In genomic region chr3:171353423-171353822, GRCh38 we compare ENCODE assay signal across 25 cellular contexts.
DNase-seq lines count a peak whose midpoint lies in the region; ATAC-seq, FAIRE-seq and TF ChIP-seq lines count a peak whose summit lies in the region.
"Had no signal": no experiment of that assay in that cellular context is flagged by ENCODE, and none has a peak within 500 bp of the region (broad histone marks: within the 10 kb centered on the region; RNA-seq: fewer than 3 reads in every experiment).

No MANE protein-coding gene starts in this region.

- H3K9me3 ChIP-seq in CD4-positive, alpha-beta T cell (ENCODE audit: control insufficient read depth, low read length) = no peaks in the 10 kb centered on the region
- H3K9me3 ChIP-seq in HEK293 (ENCODE audit: control insufficient read depth, insufficient read depth, low read depth, low read length) = no peaks in the 10 kb centered on the region
- no peaks in the 10 kb centered on the region for H3K9me3 ChIP-seq in astrocyte (ENCODE audit: insufficient read depth, low read depth, low read length)
- H3K9me3 ChIP-seq: BE2C, Peyer's patch had no signal

- FAIRE-seq in astrocyte (lab: Jason Lieb, UNC) = no peak
- FAIRE-seq: H54, small intestine had no signal

- peaks cover 96% of the 10 kb centered on the region for H3K4me1 Mint-ChIP-seq in CD4-positive, alpha-beta T cell (ENCODE audit: low read depth)
- H3K4me1 Mint-ChIP-seq in astrocyte (ENCODE audit: low read depth, unreplicated experiment) = peaks cover 61% of the 10 kb centered on the region
- H3K4me1 Mint-ChIP-seq: naive B cell had no signal

- H3K27ac Mint-ChIP-seq in CD4-positive, alpha-beta T cell = peak overlapping the region; percentile 43
- no peak overlapping the region for H3K27ac Mint-ChIP-seq in astrocyte (ENCODE audit: unreplicated experiment)
- H3K27ac Mint-ChIP-seq: activated T-helper 1 cell treated with anti-CD3 and anti-CD28 coated beads, Interleukin-12 subunit alpha, Interleukin-12 subunit beta, Interleukin-2, Interleukin-4 antibody, amounts not matched to agents 30 ng/mL and 10 ng/mL and 1 ng/mL, durations not matched to agents 14 hours and 24 hours and 36 hours; dendritic cell treated with granulocyte-macrophage colony-stimulating factor and Interleukin-4, amounts not matched to agents 40 ng/mL and 50 ng/mL, for 4 days; naive B cell; type B pancreatic cell had no signal

- H3K4me3 ChIP-seq in HEK293 (ENCODE audit: low read depth, low read length) (no peak overlapping the region), astrocyte (ENCODE audit: insufficient read depth, low read depth, low read length) (no peak overlapping the region)
- H3K4me3 ChIP-seq: Peyer's patch, SK-N-MC had no signal

- peaks cover 35% of the 10 kb centered on the region for H3K4me1 ChIP-seq in HEK293 (ENCODE audit: control insufficient read depth, insufficient read depth, low read length)
- H3K4me1 ChIP-seq in astrocyte (ENCODE audit: insufficient read depth, low read length) = peaks cover 28% of the 10 kb centered on the region

- H3K27me3 Mint-ChIP-seq in CD4-positive, alpha-beta T cell = no peaks in the 10 kb centered on the region
- H3K27me3 Mint-ChIP-seq in astrocyte (ENCODE audit: low read depth, unreplicated experiment) = no peaks in the 10 kb centered on the region
- H3K27me3 Mint-ChIP-seq: dendritic cell treated with granulocyte-macrophage colony-stimulating factor and Interleukin-4, amounts not matched to agents 40 ng/mL and 50 ng/mL, for 4 days; naive B cell; type B pancreatic cell had no signal

- no peak overlapping the region for H3K9ac ChIP-seq in astrocyte (ENCODE audit: low read length)

- peaks cover 8% of the 10 kb centered on the region for H4K20me1 ChIP-seq in astrocyte (ENCODE audit: insufficient read depth, low read length)

- H3K36me3 Mint-ChIP-seq in CD4-positive, alpha-beta T cell (ENCODE audit: low read depth) = no peaks in the 10 kb centered on the region
- peaks cover 5% of the 10 kb centered on the region for H3K36me3 Mint-ChIP-seq in astrocyte (ENCODE audit: low read depth, unreplicated experiment)
- H3K36me3 Mint-ChIP-seq: naive B cell, type B pancreatic cell had no signal

- no peak for ATAC-seq in CD4-positive, alpha-beta T cell (ENCODE audit: poor library complexity)
- ATAC-seq in HG03175 (IDR thresholded peaks at IDR 0.05; ENCODE audit: unreplicated experiment) = no peak

- H3K4me2 ChIP-seq in astrocyte (ENCODE audit: low read length) = peak overlapping the region; percentile 6

- no peak for DNase-seq in CD4-positive, alpha-beta T cell
- DNase-seq in astrocyte (ENCODE audit: low read depth) (peak; percentile 25), kidney tubule cell (ENCODE audit: low spot score) (peak; percentile 69), SKM-1 treated with dmso at 0.1 percent for 144 hours (lab: John Stamatoyannopoulos, UW; ENCODE audit: unreplicated experiment) (no peak), T-helper 2 cell (no peak)
- no peak for DNase-seq in activated CD4-positive, alpha-beta T cell treated with anti-CD3 and anti-CD28 coated beads for 48 hours
- DNase-seq: activated CD4-positive, alpha-beta T cell treated with anti-CD3 and anti-CD28 coated beads, Interleukin-2, amount 50 U/mL, for 1 hour; activated naive CD4-positive, alpha-beta T cell treated with anti-CD3 and anti-CD28 coated beads, Interleukin-2, amount 50 U/mL, for 16 hours; BE2C; caudate nucleus; head of caudate nucleus; KBM-7; naive B cell; NCI-H510A treated with DMSO at 0.1 percent for 48 hours; nucleus accumbens; Peyer's patch; small intestine; stimulated activated CD4-positive, alpha-beta T cell treated with anti-CD3 and anti-CD28 coated beads, Interleukin-1b, Interleukin-23, amount 100 ng/mL, for 48 hours had no signal

- POLR2A ChIA-PET in CD4-positive, alpha-beta T cell (lab: Charles Lee) = interaction anchor here (1.4 kb wide), 1 partner anchor 10 kb away, joined by 3 read pairs; no protein-coding TSS in a partner anchor
- POLR2A ChIA-PET in HEK293 (lab: Yijun Ruan, JAX) = no interaction called here

- H3K9me3 Mint-ChIP-seq in CD4-positive, alpha-beta T cell = no peaks in the 10 kb centered on the region
- H3K9me3 Mint-ChIP-seq in astrocyte (ENCODE audit: unreplicated experiment) = no peaks in the 10 kb centered on the region
- H3K9me3 Mint-ChIP-seq: activated T-helper 1 cell treated with anti-CD3 and anti-CD28 coated beads, Interleukin-12 subunit alpha, Interleukin-12 subunit beta, Interleukin-2, Interleukin-4 antibody, amounts not matched to agents 30 ng/mL and 10 ng/mL and 1 ng/mL, durations not matched to agents 14 hours and 24 hours and 36 hours; dendritic cell treated with granulocyte-macrophage colony-stimulating factor and Interleukin-4, amounts not matched to agents 40 ng/mL and 50 ng/mL, for 4 days; naive B cell; type B pancreatic cell had no signal

- H3K27ac ChIP-seq in CD4-positive, alpha-beta T cell (ENCODE audit: low read depth, low read length) = no peak overlapping the region
- H3K27ac ChIP-seq in HEK293 (ENCODE audit: extremely low read depth, low read depth, low read length) (no peak overlapping the region), astrocyte (ENCODE audit: low read depth, low read length) (no peak overlapping the region)
- H3K27ac ChIP-seq: SK-N-MC had no signal

- CTCF ChIA-PET in CD4-positive, alpha-beta T cell (lab: Charles Lee) = no interaction called here
- CTCF ChIA-PET in HEK293 (lab: Yijun Ruan, JAX) = interaction anchor here (1.3 kb wide), 1 partner anchor 8 kb away, joined by 4 read pairs; no protein-coding TSS in a partner anchor

- H3K79me2 ChIP-seq in astrocyte (ENCODE audit: insufficient read depth, low read length) = no peaks in the 10 kb centered on the region

- H3K4me3 Mint-ChIP-seq in CD4-positive, alpha-beta T cell = no peak overlapping the region
- no peak overlapping the region for H3K4me3 Mint-ChIP-seq in astrocyte (ENCODE audit: unreplicated experiment)
- H3K4me3 Mint-ChIP-seq: activated T-helper 1 cell treated with anti-CD3 and anti-CD28 coated beads, Interleukin-12 subunit alpha, Interleukin-12 subunit beta, Interleukin-2, Interleukin-4 antibody, amounts not matched to agents 30 ng/mL and 10 ng/mL and 1 ng/mL, durations not matched to agents 14 hours and 24 hours and 36 hours; dendritic cell treated with granulocyte-macrophage colony-stimulating factor and Interleukin-4, amounts not matched to agents 40 ng/mL and 50 ng/mL, for 4 days; naive B cell; type B pancreatic cell had no signal

- no peak overlapping the region for H2AFZ ChIP-seq in astrocyte (ENCODE audit: low read depth, low read length)

- H3K27me3 ChIP-seq in CD4-positive, alpha-beta T cell (ENCODE audit: control insufficient read depth, insufficient read depth, low read length) = no peaks in the 10 kb centered on the region
- H3K27me3 ChIP-seq in astrocyte (ENCODE audit: insufficient read depth, low read length) = peaks cover 3% of the 10 kb centered on the region
- H3K27me3 ChIP-seq: BE2C, Peyer's patch had no signal

- intact Hi-C loops in CD4-positive, alpha-beta T cell (cut with DNase I, micrococcal nuclease) = no loop called here

- H3K36me3 ChIP-seq in HEK293 (ENCODE audit: control insufficient read depth in 2 of 2, insufficient read depth in 1 of 2, low read length in 2 of 2) = no peaks in the 10 kb centered on the region
- no peaks in the 10 kb centered on the region for H3K36me3 ChIP-seq in astrocyte (ENCODE audit: insufficient read depth, low read length)
- H3K36me3 ChIP-seq: BE2C, Peyer's patch had no signal

- no peak for TF ChIP-seq CTCF in CD4-positive, alpha-beta T cell (IDR thresholded peaks at IDR 0.05)
- TF ChIP-seq CTCF in HEK293 (tag by site-specific recombination; IDR thresholded peaks at IDR 0.05) (no peak), astrocyte (IDR thresholded peaks at IDR 0.05; ENCODE audit: insufficient read depth, low read depth, low read length) (no peak)

TF ChIP-seq in HEK293, 187 proteins besides CTCF, POLR2A, EP300 and RAD21:
- TF ChIP-seq OSR2 (tag by site-specific recombination; IDR thresholded peaks at IDR 0.05) = peak; percentile 32; the same call in 1 of the 2 replicates
- no peak for TF ChIP-seq WT1 (tag by site-specific recombination; IDR thresholded peaks at IDR 0.05)
- TF ChIP-seq ZNF555 (tag by site-specific recombination; conservative IDR thresholded peaks at IDR 0.05) = no peak
- TF ChIP-seq ZNF600 (tag by site-specific recombination; IDR thresholded peaks at IDR 0.05) = peak; percentile 37; the same call in 1 of the 2 replicates

Comparison
In these comparisons a context has a peak if more than half of its experiments do, and no peak if none do; other contexts are left out.
1. DNase-seq: peak in astrocyte (single experiment) and kidney tubule cell (single experiment); none in CD4-positive, alpha-beta T cell (0 of 10), activated CD4-positive, alpha-beta T cell treated with anti-CD3 and anti-CD28 coated beads for 48 hours (single experiment), SKM-1 treated with dmso at 0.1 percent for 144 hours (single experiment) and T-helper 2 cell (0 of 5).